ENCODE assay signal across 17 cellular contexts in the genomic region with DNA sequence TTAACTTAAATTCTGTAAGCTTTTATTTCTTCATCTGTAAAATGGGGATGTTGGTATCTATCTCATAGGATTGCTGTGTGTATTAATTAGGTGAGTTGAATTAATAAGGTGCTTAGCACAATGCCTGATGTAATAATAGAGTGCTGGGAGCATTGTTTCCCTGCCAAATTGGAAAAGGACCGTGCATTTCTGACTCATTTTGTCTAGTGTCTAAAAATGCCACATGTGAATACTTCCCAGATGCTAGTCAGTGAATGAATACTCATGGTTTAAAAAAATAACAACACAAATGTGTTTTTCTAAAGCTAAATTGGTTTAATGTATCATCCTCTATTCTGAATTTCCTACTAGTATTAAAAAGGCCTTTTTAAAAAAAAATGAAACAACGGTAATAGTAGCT. TPM values are rescaled to one million over a fixed set of nuclear protein-coding genes. Genes with fewer than 3 reads are reported as not detected.
DNase-seq lines count a peak whose midpoint lies in the region; ATAC-seq and TF ChIP-seq lines count a peak whose summit lies in the region.
"Had no signal": no experiment of that assay in that cellular context is flagged by ENCODE, and none has a peak within 500 bp of the region (broad histone marks: within the 10 kb centered on the region; RNA-seq: fewer than 3 reads in every experiment).

No MANE protein-coding gene starts in this region.

- in situ Hi-C loops in mammary epithelial cell (cut with MboI; ENCODE audit: low sequenced_read_pairs in 2 of 2): no loop called here
- in situ Hi-C loops in brain microvascular endothelial cell (cut with HindIII; ENCODE audit: low pct_ligation_motif_present, low sequenced_read_pairs): no loop called here

- no TSS peak for BruUV-seq in MCF 10A (replicated peaks; lab: Mats Ljungman, UMichigan)
- BruUV-seq in mammary epithelial cell (replicated peaks; lab: Mats Ljungman, UMichigan): no TSS peak

- no peaks in the 10 kb centered on the region for H3K79me2 ChIP-seq in mammary epithelial cell (ENCODE audit: insufficient read depth, low read length)

- no peak overlapping the region for H3K4me3 Mint-ChIP-seq in MCF 10A (ENCODE audit: unreplicated experiment)

- POLR2A ChIA-PET in MCF 10A (lab: Yijun Ruan, JAX): interaction anchor here (0.7 to 0.9 kb wide), 2 partner anchors 34 to 45 kb away, joined by 3 read pairs; partner anchors contain the start of gene NEDD1

- no peak overlapping the region for H3K27ac Mint-ChIP-seq in MCF 10A (ENCODE audit: low read depth, unreplicated experiment)

- no peaks in the 10 kb centered on the region for H3K27me3 Mint-ChIP-seq in MCF 10A (ENCODE audit: insufficient read depth, unreplicated experiment)

- no peaks in the 10 kb centered on the region for H3K36me3 Mint-ChIP-seq in MCF 10A (ENCODE audit: insufficient read depth, unreplicated experiment)

- H3K36me3 ChIP-seq in mammary epithelial cell (ENCODE audit: insufficient read depth, low read length): no peaks in the 10 kb centered on the region
- H3K36me3 ChIP-seq in brain microvascular endothelial cell (replicated peaks): no peaks in the 10 kb centered on the region
- H3K36me3 ChIP-seq in psoas muscle (ENCODE audit: insufficient read depth in 1 of 2, low read depth in 1 of 2): no peaks in the 10 kb centered on the region

- TF ChIP-seq CTCF in MCF 10A (IDR thresholded peaks at IDR 0.05; ENCODE audit: unreplicated experiment): no peak
- no peak for TF ChIP-seq CTCF in mammary epithelial cell (conservative IDR thresholded peaks at IDR 0.05 in 1 of 2, IDR thresholded peaks at IDR 0.05 in 1 of 2; ENCODE audit: extremely low read depth in 1 of 2, insufficient read depth in 1 of 2, low read depth in 1 of 2, low read length in 2 of 2)
- TF ChIP-seq CTCF in brain microvascular endothelial cell (IDR thresholded peaks at IDR 0.05; ENCODE audit: low read depth, low read length, missing control alignments): no peak
- no peak for TF ChIP-seq CTCF in psoas muscle (IDR thresholded peaks at IDR 0.05)

- no peaks in the 10 kb centered on the region for H4K20me1 ChIP-seq in mammary epithelial cell (ENCODE audit: insufficient read depth, low read length)

- no peak overlapping the region for H3K4me2 ChIP-seq in mammary epithelial cell (ENCODE audit: insufficient read depth, low read depth, low read length)

- H3K4me1 ChIP-seq in mammary epithelial cell (ENCODE audit: insufficient read depth, low read length) (no peaks in the 10 kb centered on the region), psoas muscle (no peaks in the 10 kb centered on the region)

- H3K9me3 ChIP-seq in mammary epithelial cell (replicated peaks; ENCODE audit: insufficient read depth, low read length): no peaks in the 10 kb centered on the region
- H3K9me3 ChIP-seq in psoas muscle: no peaks in the 10 kb centered on the region

- H3K27me3 ChIP-seq in mammary epithelial cell (ENCODE audit: insufficient read depth, low read length) (no peaks in the 10 kb centered on the region), brain microvascular endothelial cell (replicated peaks) (no peaks in the 10 kb centered on the region), psoas muscle (ENCODE audit: insufficient read depth in 3 of 3, low read length in 2 of 3) (peaks cover 0 to 2% (median 0%) of the 10 kb centered on the region in 3 donors)

- WGBS in mammary epithelial cell (ENCODE audit: low coverage, missing lambda C conversion rate): 50% methylated on average over 2 of the region's 2 CpGs
- WGBS in psoas muscle, 3 donors: 40 to 44% (median 43%) methylated on average over 2 of the region's 2 CpGs

- DNase-seq in MCF 10A (ENCODE audit: unreplicated experiment) (peak; percentile 4), mammary epithelial cell (no peak), LHCN-M2 (ENCODE audit: low read depth) (peak; percentile 52), brain microvascular endothelial cell (peak; percentile 20), psoas muscle (no peak), NCI-H128 (lab: John Stamatoyannopoulos, UW; ENCODE audit: unreplicated experiment) (no peak), NCI-H1694 treated with DMSO at 0.1 percent for 48 hours (lab: John Stamatoyannopoulos, UW) (no peak)
- DNase-seq: GOT3, NCI-H1105 treated with DMSO at 0.1 percent for 48 hours, NCI-H1930, NCI-H748 treated with DMSO at 0.1 percent for 48 hours, OCI-M1, RPMI8226 had no signal

- H3K4me3 ChIP-seq in mammary epithelial cell (replicated peaks in 1 of 3; ENCODE audit: insufficient read depth in 1 of 3, low read depth in 2 of 3, low read length in 3 of 3) (no peak overlapping the region), brain microvascular endothelial cell (ENCODE audit: low read depth, low read length) (no peak overlapping the region), psoas muscle (no peak overlapping the region)
- H3K4me3 ChIP-seq: GM12878 had no signal

- ATAC-seq in psoas muscle (no peak), HG03342 (IDR thresholded peaks at IDR 0.05; ENCODE audit: unreplicated experiment) (no peak)
- ATAC-seq: GM12878 had no signal

- H3K9ac ChIP-seq in mammary epithelial cell (ENCODE audit: insufficient read depth, low read length): no peak overlapping the region

- CTCF ChIA-PET in MCF 10A (lab: Yijun Ruan, JAX): interaction anchor here (1.1 kb wide), 1 partner anchor 15 kb away, joined by 4 read pairs; no protein-coding TSS in a partner anchor
- CTCF ChIA-PET in mammary epithelial cell (lab: Charles Lee; ENCODE audit: low non-redundant PET): no interaction called here

- H2AFZ ChIP-seq in mammary epithelial cell (ENCODE audit: low read depth, low read length): no peak overlapping the region

- dilution Hi-C loops in mammary epithelial cell (cut with HindIII; ENCODE audit: low sequenced_read_pairs): no loop called here

- H3K4me1 Mint-ChIP-seq in MCF 10A (ENCODE audit: insufficient read depth, unreplicated experiment): no peaks in the 10 kb centered on the region

- no peak overlapping the region for H3K27ac ChIP-seq in mammary epithelial cell (ENCODE audit: insufficient read depth, low read depth, low read length)
- H3K27ac ChIP-seq in brain microvascular endothelial cell: no peak overlapping the region
- H3K27ac ChIP-seq in psoas muscle: no peak overlapping the region
- H3K27ac ChIP-seq: 22Rv1, C4-2B had no signal

- peaks cover 9% of the 10 kb centered on the region for H3K9me3 Mint-ChIP-seq in MCF 10A (ENCODE audit: unreplicated experiment)

- intact Hi-C loops in MCF 10A (cut with micrococcal nuclease): no loop called here
- intact Hi-C loops in mammary epithelial cell (cut with micrococcal nuclease): no loop called here
- intact Hi-C loops in psoas muscle (cut with DNase I): no loop called here

RNA-seq across cellular contexts. Expression of gene NEDD1, which starts 45.4 kb away (rescaled TPM):
- 23.0 and 23.5 TPM in 2 replicates for total RNA-seq in MCF 10A (2022)
- total RNA-seq in mammary epithelial cell: 10 to 100 TPM; 32.8 to 36.2 TPM
- polyA plus RNA-seq in mammary epithelial cell: 20.9 TPM
- polyA minus RNA-seq in mammary epithelial cell: 109 TPM
- 42.1 and 50.5 TPM in 2 replicates for total RNA-seq in LHCN-M2 (2014; rRNA removed)
- polyA plus RNA-seq in LHCN-M2 (2012): 10.4 TPM
- total RNA-seq in psoas muscle: 10 to 100 TPM; 12.9 to 20.4 (median 14.9) TPM
- polyA plus RNA-seq in psoas muscle: 10 to 100 TPM in 1 of 3 donors, 1 to 10 TPM in 2; 7.4 to 27.4 (median 8.3) TPM

Comparison
In these comparisons a context has a peak if more than half of its experiments do, and no peak if none do; other contexts are left out.
1. DNase-seq: peak in MCF 10A (single experiment), LHCN-M2 (single experiment) and brain microvascular endothelial cell (single experiment); none in mammary epithelial cell (single experiment), psoas muscle (0 of 2), NCI-H128 (single experiment) and NCI-H1694 treated with DMSO at 0.1 percent for 48 hours (single experiment).